1 cellular context compared by ENCODE assay signal in genomic region chr12:46473634-46474201, GRCh38.
TF ChIP-seq lines count a peak whose summit lies in the region.

No MANE protein-coding gene starts in this region.

TF ChIP-seq in HepG2, 621 proteins besides CTCF, POLR2A, EP300 and RAD21 (continued from another document and continues in another):
- no peak for TF ChIP-seq ZNF513 (CRISPR knock-in tag; conservative IDR thresholded peaks at IDR 0.05)
- peak; percentile 78; the same call in 1 of the 2 replicates for TF ChIP-seq FOXK1 (CRISPR knock-in tag; IDR thresholded peaks at IDR 0.05; ENCODE audit: borderline replicate concordance, low read depth)
- TF ChIP-seq TCF7L2 (IDR thresholded peaks at IDR 0.05; ENCODE audit: low read depth, low read length): no peak; the same call in 1 of the 2 replicates
- 0 out of 2 replicates have a peak, but pooled peaks have one; percentile 61 for TF ChIP-seq ZNF766 (CRISPR knock-in tag; IDR thresholded peaks at IDR 0.05; ENCODE audit: borderline replicate concordance)
- peak; percentile 74; the same call in 1 of the 2 replicates for TF ChIP-seq THRA (CRISPR knock-in tag; IDR thresholded peaks at IDR 0.05; ENCODE audit: borderline replicate concordance)
- TF ChIP-seq ZNF710 (CRISPR knock-in tag; IDR thresholded peaks at IDR 0.05; ENCODE audit: borderline replicate concordance): peak; percentile 88; the same call in 1 of the 2 replicates
- no peak for TF ChIP-seq ZBTB3 (CRISPR knock-in tag; IDR thresholded peaks at IDR 0.05; ENCODE audit: borderline replicate concordance, low read depth)
- peak; percentile 71 for TF ChIP-seq SOX13 (IDR thresholded peaks at IDR 0.05)
- peak in 1 of 2 experiments; percentile 91; a peak in 2 of 4 replicates for TF ChIP-seq SOX13 (CRISPR knock-in tag; conservative IDR thresholded peaks at IDR 0.05 in 1 of 2, IDR thresholded peaks at IDR 0.05 in 1 of 2)
- peak; percentile 35; the same call in 1 of the 2 replicates for TF ChIP-seq ZNF430 (CRISPR knock-in tag; IDR thresholded peaks at IDR 0.05)
- peak; percentile 96 for TF ChIP-seq MIXL1 (CRISPR knock-in tag; IDR thresholded peaks at IDR 0.05)
- TF ChIP-seq CBX5 (CRISPR knock-in tag; IDR thresholded peaks at IDR 0.05; ENCODE audit: borderline replicate concordance): peak; percentile 30; the same call in 1 of the 2 replicates
- TF ChIP-seq ZNF451 (CRISPR knock-in tag; IDR thresholded peaks at IDR 0.05): no peak
- no peak for TF ChIP-seq ZNF740 (CRISPR knock-in tag; IDR thresholded peaks at IDR 0.05)
- TF ChIP-seq ZSCAN21 (CRISPR knock-in tag; IDR thresholded peaks at IDR 0.05; ENCODE audit: borderline replicate concordance): 0 out of 2 replicates have a peak, but pooled peaks have one; percentile 29
- peak; percentile 80 for TF ChIP-seq IKZF5 (CRISPR knock-in tag; IDR thresholded peaks at IDR 0.05)
- TF ChIP-seq MBD4 (IDR thresholded peaks at IDR 0.05; ENCODE audit: borderline replicate concordance, low read length): peak; percentile 93; the same call in 1 of the 2 replicates
- peak; percentile 88 for TF ChIP-seq HNRNPUL1 (IDR thresholded peaks at IDR 0.05; ENCODE audit: low read depth, low read length)
- 0 out of 2 replicates have a peak, but pooled peaks have one; percentile 13 for TF ChIP-seq ZFY (CRISPR knock-in tag; IDR thresholded peaks at IDR 0.05)
- peak; percentile 29; the same call in 1 of the 2 replicates for TF ChIP-seq ZBTB33 (CRISPR knock-in tag; IDR thresholded peaks at IDR 0.05)
- TF ChIP-seq ZNF136 (CRISPR knock-in tag; IDR thresholded peaks at IDR 0.05; ENCODE audit: low read depth): peak; percentile 28; the same call in 1 of the 2 replicates
- no peak for TF ChIP-seq NFE2L1 (CRISPR knock-in tag; IDR thresholded peaks at IDR 0.05; ENCODE audit: borderline replicate concordance)
- TF ChIP-seq MAFF (IDR thresholded peaks at IDR 0.05; ENCODE audit: low read depth, low read length): peak; percentile 18; the same call in 1 of the 2 replicates
- TF ChIP-seq ZGPAT (CRISPR knock-in tag; IDR thresholded peaks at IDR 0.05): peak; percentile 92
- 0 out of 2 replicates have a peak, but pooled peaks have one; percentile 29 for TF ChIP-seq DMAP1 (CRISPR knock-in tag; IDR thresholded peaks at IDR 0.05)
- peak; percentile 65 for TF ChIP-seq NR2F6 (IDR thresholded peaks at IDR 0.05)
- peak; percentile 71 for TF ChIP-seq NR2F6 (CRISPR knock-in tag; IDR thresholded peaks at IDR 0.05)
- peak; percentile 30; the same call in 1 of the 2 replicates for TF ChIP-seq NCOR1 (IDR thresholded peaks at IDR 0.05; ENCODE audit: borderline replicate concordance, low read length)
- TF ChIP-seq ARID4A (CRISPR knock-in tag; IDR thresholded peaks at IDR 0.05; ENCODE audit: borderline replicate concordance): peak; percentile 27; the same call in 1 of the 2 replicates
- no peak for TF ChIP-seq ISX (CRISPR knock-in tag; conservative IDR thresholded peaks at IDR 0.05)
- TF ChIP-seq TCF7 (IDR thresholded peaks at IDR 0.05; ENCODE audit: low read depth): peak; percentile 88
- TF ChIP-seq ARID5B (CRISPR knock-in tag; IDR thresholded peaks at IDR 0.05): peak; percentile 97
- TF ChIP-seq ATF6 (CRISPR knock-in tag; conservative IDR thresholded peaks at IDR 0.05): 0 out of 2 replicates have a peak, but pooled peaks have one; percentile 70
- TF ChIP-seq POLR2AphosphoS5 (IDR thresholded peaks at IDR 0.05; ENCODE audit: low read depth, low read length): no peak
